8 cellular contexts compared by ENCODE assay signal in the genomic region with DNA sequence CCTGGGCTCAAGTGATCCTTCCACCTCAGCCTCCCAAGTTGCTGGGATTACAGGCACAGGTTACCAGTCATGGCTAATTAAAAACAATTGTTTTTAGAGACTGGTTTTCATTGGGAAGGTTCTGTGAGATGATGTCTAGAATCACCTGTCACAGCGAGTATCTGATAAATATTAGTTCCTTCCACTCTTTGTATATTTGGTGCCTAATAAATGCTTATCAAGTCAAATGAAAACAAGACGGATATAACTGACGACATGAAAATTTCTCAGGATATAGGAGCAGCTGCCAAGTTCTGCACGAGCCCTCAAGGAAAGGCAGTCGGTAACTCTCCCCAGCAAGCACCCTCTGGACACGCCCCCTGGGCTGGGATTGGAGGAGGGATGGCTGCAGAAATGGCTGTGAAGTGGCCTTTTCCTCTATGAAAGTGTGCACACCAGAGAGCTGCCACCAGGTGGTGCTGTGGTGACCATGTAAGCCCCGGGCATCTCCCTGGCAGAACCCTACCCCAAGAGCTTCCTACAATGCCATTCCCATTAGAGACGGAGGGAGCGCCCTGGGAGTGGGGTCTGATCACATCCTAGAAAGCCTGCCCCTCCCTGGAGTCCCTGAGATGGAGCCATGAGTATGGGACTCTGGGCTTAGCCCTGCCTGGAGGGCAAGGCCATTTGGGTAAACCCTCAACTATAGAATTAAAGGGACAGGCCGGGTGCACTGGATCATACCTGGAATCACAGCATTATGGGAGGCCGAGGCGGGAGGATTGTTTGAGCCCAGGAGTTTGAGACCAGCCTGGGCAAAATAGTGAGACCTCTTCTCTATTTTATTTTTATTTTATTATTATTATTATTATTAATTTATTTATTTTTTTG. TPM values are rescaled to one million over a fixed set of nuclear protein-coding genes. Genes with fewer than 3 reads are reported as not detected.
DNase-seq lines count a peak whose midpoint lies in the region; ATAC-seq and TF ChIP-seq lines count a peak whose summit lies in the region.

No MANE protein-coding gene starts in this region.

- no peaks in the 10 kb centered on the region for H3K27me3 Mint-ChIP-seq in activated naive CD4-positive, alpha-beta T cell treated with anti-CD3 and anti-CD28 coated beads for 36 hours (ENCODE audit: low read depth)
- H3K27me3 Mint-ChIP-seq in glutamatergic neuron (ENCODE audit: unreplicated experiment), result peaks cover 4% of the 10 kb centered on the region

- TF ChIP-seq CTCF in SK-N-SH (IDR thresholded peaks at IDR 0.05), result peak; percentile 93
- TF ChIP-seq CTCF in glutamatergic neuron (IDR thresholded peaks at IDR 0.05; ENCODE audit: partially characterized antibody, unreplicated experiment), result peak; percentile 85

- POLR2A ChIA-PET in SK-N-SH (lab: Yijun Ruan, JAX), result interaction anchor here (0.6 kb wide), 2 partner anchors 166 to 348 kb away, joined by 3 read pairs; partner anchors contain the start of gene OTUD3

- peak; percentile 90 for DNase-seq in Ammon's horn (ENCODE audit: low spot score)
- DNase-seq in NCI-H1105 treated with DMSO at 0.1 percent for 48 hours (lab: John Stamatoyannopoulos, UW), result peak; percentile 95
- DNase-seq in SK-N-SH, result peak; percentile 88
- DNase-seq in activated naive CD4-positive, alpha-beta T cell treated with anti-CD3 and anti-CD28 coated beads for 36 hours, result peak; percentile 94
- peak; percentile 98 for DNase-seq in glutamatergic neuron
- DNase-seq in posterior cingulate gyrus, result peak; percentile 67 to 97 (median 84)
- peak; percentile 92 for DNase-seq in ureter (ENCODE audit: low spot score)

- CTCF ChIA-PET in SK-N-SH (lab: Yijun Ruan, JAX), result interaction anchor here (0.6 to 17.6 kb wide), 35 partner anchors 11 to 779 kb away, joined by 3 to 553 read pairs (median 4); partner anchors contain the start of genes HTR6, OTUD3, RNF186 and UBR4
- CTCF ChIA-PET in activated naive CD4-positive, alpha-beta T cell treated with anti-CD3 and anti-CD28 coated beads for 36 hours (lab: Charles Lee), result interaction anchor here (0.7 to 3.2 kb wide), 13 partner anchors 9 to 130 kb away, joined by 3 to 15 read pairs (median 4); no protein-coding TSS in a partner anchor

- TF ChIP-seq RAD21 in SK-N-SH (IDR thresholded peaks at IDR 0.05; ENCODE audit: low read length), result peak; percentile 78

- no peaks in the 10 kb centered on the region for H3K9me2 ChIP-seq in SK-N-SH

- peaks cover 9% of the 10 kb centered on the region for H3K36me3 Mint-ChIP-seq in activated naive CD4-positive, alpha-beta T cell treated with anti-CD3 and anti-CD28 coated beads for 36 hours (ENCODE audit: low read depth)
- no peaks in the 10 kb centered on the region for H3K36me3 Mint-ChIP-seq in glutamatergic neuron (ENCODE audit: unreplicated experiment)

- no peaks in the 10 kb centered on the region for H3K9me3 ChIP-seq in SK-N-SH

- no peaks in the 10 kb centered on the region for H3K27me3 ChIP-seq in SK-N-SH (ENCODE audit: insufficient read depth)

- no peaks in the 10 kb centered on the region for H4K20me1 ChIP-seq in SK-N-SH (ENCODE audit: insufficient read depth)

- H3K4me1 Mint-ChIP-seq in activated naive CD4-positive, alpha-beta T cell treated with anti-CD3 and anti-CD28 coated beads for 36 hours (ENCODE audit: low read depth), result peaks cover 30% of the 10 kb centered on the region
- H3K4me1 Mint-ChIP-seq in glutamatergic neuron (ENCODE audit: low read depth, unreplicated experiment), result peaks cover 3% of the 10 kb centered on the region

- H3K4me3 ChIP-seq in SK-N-SH (ENCODE audit: low read depth in 2 of 2, low read length in 1 of 2), result no peak overlapping the region

- no peak overlapping the region for H3K4me2 ChIP-seq in SK-N-SH

- H3K4me1 ChIP-seq in SK-N-SH (ENCODE audit: control insufficient read depth in 1 of 2, insufficient read depth in 2 of 2, low read depth in 1 of 2, low read length in 1 of 2), result peaks cover 0 to 1% of the 10 kb centered on the region in 2 experiments; a peak in 1 of 4 replicates

- TF ChIP-seq EP300 in SK-N-SH (IDR thresholded peaks at IDR 0.05; ENCODE audit: borderline replicate concordance in 1 of 2, low read depth in 1 of 2, low read length in 1 of 2), result no peak

- 35% methylated on average over 11 of the region's 12 CpGs for WGBS in SK-N-SH (ENCODE audit: low lambda C conversion rate)

- no peaks in the 10 kb centered on the region for H3F3A ChIP-seq in SK-N-SH (replicated peaks; ENCODE audit: insufficient read depth)

- no peaks in the 10 kb centered on the region for H3K36me3 ChIP-seq in SK-N-SH (replicated peaks in 1 of 2; ENCODE audit: control insufficient read depth in 1 of 2, insufficient read depth in 2 of 2, low read length in 1 of 2)

- intact Hi-C loops in activated naive CD4-positive, alpha-beta T cell treated with anti-CD3 and anti-CD28 coated beads for 36 hours (cut with micrococcal nuclease), result loop anchor here (1.0 to 10.0 kb wide), 3 partner anchors 96 to 609 kb away; partner anchors contain the start of gene OTUD3
- intact Hi-C loops in posterior cingulate gyrus (cut with DNase I), result no loop called here

- H3K27ac Mint-ChIP-seq in activated naive CD4-positive, alpha-beta T cell treated with anti-CD3 and anti-CD28 coated beads for 36 hours, result no peak overlapping the region
- H3K27ac Mint-ChIP-seq in glutamatergic neuron (ENCODE audit: unreplicated experiment), result peak overlapping the region; percentile 20

- ATAC-seq in GM19452 (IDR thresholded peaks at IDR 0.05; ENCODE audit: unreplicated experiment), result peak; percentile 60

- no peak overlapping the region for H3K27ac ChIP-seq in SK-N-SH (ENCODE audit: low read depth in 2 of 2, low read length in 1 of 2)

- no peak overlapping the region for H2AFZ ChIP-seq in SK-N-SH (ENCODE audit: low read depth)

- H3K4me3 Mint-ChIP-seq in activated naive CD4-positive, alpha-beta T cell treated with anti-CD3 and anti-CD28 coated beads for 36 hours, result no peak overlapping the region
- H3K4me3 Mint-ChIP-seq in glutamatergic neuron (ENCODE audit: unreplicated experiment), result no peak overlapping the region

- H3K9ac ChIP-seq in SK-N-SH, result no peak overlapping the region

- H3K9me3 Mint-ChIP-seq in activated naive CD4-positive, alpha-beta T cell treated with anti-CD3 and anti-CD28 coated beads for 36 hours, result no peaks in the 10 kb centered on the region
- peaks cover 4% of the 10 kb centered on the region for H3K9me3 Mint-ChIP-seq in glutamatergic neuron (ENCODE audit: unreplicated experiment)

- no peaks in the 10 kb centered on the region for H3K79me2 ChIP-seq in SK-N-SH (ENCODE audit: insufficient read depth)

TF ChIP-seq in SK-N-SH, 30 proteins besides CTCF, POLR2A, EP300 and RAD21 (continues in another document):
- TF ChIP-seq SMC3 (IDR thresholded peaks at IDR 0.05; ENCODE audit: low read depth, low read length) (peak; percentile 70), REST (IDR thresholded peaks at IDR 0.05; ENCODE audit: low read depth, low read length) (no peak), NFIC (IDR thresholded peaks at IDR 0.05; ENCODE audit: borderline replicate concordance) (no peak), USF1 (IDR thresholded peaks at IDR 0.05; ENCODE audit: borderline replicate concordance, low read depth) (no peak), NRF1 (IDR thresholded peaks at IDR 0.05; ENCODE audit: low read depth, low read length) (no peak), RXRA (IDR thresholded peaks at IDR 0.05; ENCODE audit: borderline replicate concordance, low read depth) (no peak), TAF1 (IDR thresholded peaks at IDR 0.05; ENCODE audit: borderline replicate concordance, low read depth, low read length) (no peak)

RNA-seq across cellular contexts. Expression of gene HTR6, which starts 50.9 kb away (rescaled TPM):
- 0.05 and 0.10 TPM in 2 replicates for polyA plus RNA-seq in SK-N-SH (2012; rRNA removed)
- 0.08 and 0.10 TPM in 2 replicates for polyA plus RNA-seq in SK-N-SH (2012; cell fraction: cytosol; rRNA removed)
- polyA plus RNA-seq in SK-N-SH (2012; cell fraction: nucleus; rRNA removed), result 0.33 and 0.36 TPM in 2 replicates
- under 1 TPM; 0.19 to 0.37 TPM for total RNA-seq in activated naive CD4-positive, alpha-beta T cell treated with anti-CD3 and anti-CD28 coated beads for 36 hours
- total RNA-seq in glutamatergic neuron (ENCODE audit: unreplicated experiment), result not detected
- not detected for total RNA-seq in ureter
